11 cellular contexts compared by ENCODE assay signal in the genomic region with DNA sequence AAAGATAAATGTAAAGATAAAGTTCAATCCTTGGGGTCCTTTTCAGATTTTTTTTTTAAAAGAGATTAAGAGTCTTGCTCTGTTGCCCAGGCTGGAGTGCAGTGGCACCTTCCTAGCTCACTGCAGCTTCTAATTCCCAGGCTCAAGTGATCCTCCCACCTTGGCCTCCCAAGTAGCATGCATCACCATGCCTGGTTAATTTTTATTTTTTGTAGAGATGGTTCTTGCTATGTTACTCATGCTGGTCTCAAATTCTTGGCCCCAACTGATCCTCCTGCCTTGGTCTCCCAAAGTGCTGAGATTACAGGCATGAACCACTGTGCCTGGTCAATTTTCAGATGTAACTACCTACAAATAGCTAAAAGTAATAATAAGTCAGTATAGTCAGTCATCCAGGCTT. TPM values are rescaled to one million over a fixed set of nuclear protein-coding genes. Genes with fewer than 3 reads are reported as not detected.
A peak's percentile ranks its signal among the peaks of the same experiment; 100 is the strongest.
DNase-seq lines count a peak whose midpoint lies in the region; ATAC-seq, FAIRE-seq and TF ChIP-seq lines count a peak whose summit lies in the region.
"Had no signal": no experiment of that assay in that cellular context is flagged by ENCODE, and none has a peak within 500 bp of the region (broad histone marks: within the 10 kb centered on the region; RNA-seq: fewer than 3 reads in every experiment).

No MANE protein-coding gene starts in this region.

- no peak overlapping the region for H3K4me3 Mint-ChIP-seq in activated naive CD4-positive, alpha-beta T cell treated with anti-CD3 and anti-CD28 coated beads, Interleukin-2, amount 10 ng/mL, durations not matched to agents 7 days and 5 days
- peak overlapping the region; percentile 73 for H3K4me3 Mint-ChIP-seq in astrocyte (ENCODE audit: unreplicated experiment)

- TF ChIP-seq EP300 in transverse colon (IDR thresholded peaks at IDR 0.05; ENCODE audit: low read depth): no peak

- H3K4me1 ChIP-seq in astrocyte (ENCODE audit: insufficient read depth, low read length) (peaks cover 58% of the 10 kb centered on the region), mucosa of rectum (ENCODE audit: control insufficient read depth in 2 of 2, insufficient read depth in 2 of 2, low read length in 2 of 2) (peaks cover 51 to 61% of the 10 kb centered on the region in 2 donors), transverse colon (peaks cover 47 to 98% (median 77%) of the 10 kb centered on the region in 4 donors)

- in situ Hi-C loops in transverse colon (cut with MboI; ENCODE audit: low pct_ligation_motif_present in 1 of 4, low pct_unique_long_range_greater_than_20kb in 1 of 4, low sequenced_read_pairs in 3 of 4): no loop called here

- no peak for DNase-seq in activated naive CD4-positive, alpha-beta T cell treated with anti-CD3 and anti-CD28 coated beads, Interleukin-2, amount 10 ng/mL, durations not matched to agents 7 days and 5 days
- no peak for DNase-seq in activated naive CD4-positive, alpha-beta T cell (lab: John Stamatoyannopoulos, UW)
- DNase-seq in astrocyte (ENCODE audit: low read depth) (no peak), transverse colon (no peak), NCI-H1694 treated with DMSO at 0.1 percent for 48 hours (lab: John Stamatoyannopoulos, UW) (no peak), NCI-H146 (lab: John Stamatoyannopoulos, UW) (no peak)
- DNase-seq: activated CD4-positive, CD25-positive, alpha-beta regulatory T cell; C1 segment of cervical spinal cord; effector CD4-positive, alpha-beta T cell had no signal

- no peak overlapping the region for H2AFZ ChIP-seq in astrocyte (ENCODE audit: low read depth, low read length)

- CTCF ChIA-PET in activated naive CD4-positive, alpha-beta T cell treated with anti-CD3 and anti-CD28 coated beads, Interleukin-2, amount 10 ng/mL, durations not matched to agents 7 days and 5 days (lab: Charles Lee): interaction anchor here (0.8 kb wide), 1 partner anchor 12 kb away, joined by 4 read pairs; no protein-coding TSS in a partner anchor

- H3K27ac ChIP-seq in astrocyte (ENCODE audit: low read depth, low read length) (peak overlapping the region; percentile 94), mucosa of rectum (ENCODE audit: low read depth in 2 of 2, low read length in 2 of 2) (peak overlapping the region; percentile 67 to 71), transverse colon (peak overlapping the region; percentile 84 to 89 (median 86))

- H3K4me3 ChIP-seq in astrocyte (ENCODE audit: insufficient read depth, low read depth, low read length) (no peak overlapping the region), mucosa of rectum (ENCODE audit: low read length in 2 of 2) (no peak overlapping the region), transverse colon (no peak overlapping the region)

- TF ChIP-seq POLR2A in transverse colon (IDR thresholded peaks at IDR 0.05): no peak

- ATAC-seq in HG03565 (IDR thresholded peaks at IDR 0.05; ENCODE audit: unreplicated experiment): no peak

- peak overlapping the region; percentile 78 for H3K9ac ChIP-seq in astrocyte (ENCODE audit: low read length)
- H3K9ac ChIP-seq in mucosa of rectum (ENCODE audit: low read depth in 1 of 2, low read length in 2 of 2): no peak overlapping the region

- H3K4me2 ChIP-seq in astrocyte (ENCODE audit: low read length): peak overlapping the region; percentile 81

- H3K27me3 ChIP-seq in astrocyte (ENCODE audit: insufficient read depth, low read length) (no peaks in the 10 kb centered on the region), mucosa of rectum (ENCODE audit: control insufficient read depth in 2 of 2, insufficient read depth in 2 of 2, low read length in 2 of 2) (no peaks in the 10 kb centered on the region), transverse colon (no peaks in the 10 kb centered on the region)

- H3K9me3 ChIP-seq in astrocyte (ENCODE audit: insufficient read depth, low read depth, low read length) (no peaks in the 10 kb centered on the region), mucosa of rectum (ENCODE audit: control insufficient read depth in 2 of 2, low read length in 2 of 2) (no peaks in the 10 kb centered on the region), transverse colon (no peaks in the 10 kb centered on the region)

- no peaks in the 10 kb centered on the region for H3K36me3 ChIP-seq in astrocyte (ENCODE audit: insufficient read depth, low read length)
- peaks cover 0 to 7% of the 10 kb centered on the region in 2 donors for H3K36me3 ChIP-seq in mucosa of rectum (ENCODE audit: control insufficient read depth in 2 of 2, insufficient read depth in 2 of 2, low read length in 2 of 2)
- no peaks in the 10 kb centered on the region for H3K36me3 ChIP-seq in transverse colon

- peaks cover 83% of the 10 kb centered on the region for H3K4me1 Mint-ChIP-seq in activated naive CD4-positive, alpha-beta T cell treated with anti-CD3 and anti-CD28 coated beads, Interleukin-2, amount 10 ng/mL, durations not matched to agents 7 days and 5 days
- peaks cover 72% of the 10 kb centered on the region for H3K4me1 Mint-ChIP-seq in astrocyte (ENCODE audit: low read depth, unreplicated experiment)

- H4K20me1 ChIP-seq in astrocyte (ENCODE audit: insufficient read depth, low read length): peaks cover 77% of the 10 kb centered on the region

- no peaks in the 10 kb centered on the region for H3K27me3 Mint-ChIP-seq in activated naive CD4-positive, alpha-beta T cell treated with anti-CD3 and anti-CD28 coated beads, Interleukin-2, amount 10 ng/mL, durations not matched to agents 7 days and 5 days
- H3K27me3 Mint-ChIP-seq in astrocyte (ENCODE audit: low read depth, unreplicated experiment): no peaks in the 10 kb centered on the region

- H3K36me3 Mint-ChIP-seq in activated naive CD4-positive, alpha-beta T cell treated with anti-CD3 and anti-CD28 coated beads, Interleukin-2, amount 10 ng/mL, durations not matched to agents 7 days and 5 days: peaks cover 35% of the 10 kb centered on the region
- H3K36me3 Mint-ChIP-seq in astrocyte (ENCODE audit: low read depth, unreplicated experiment): peaks cover 3% of the 10 kb centered on the region

- no peak for TF ChIP-seq CTCF in astrocyte (IDR thresholded peaks at IDR 0.05; ENCODE audit: insufficient read depth, low read depth, low read length)
- no peak for TF ChIP-seq CTCF in transverse colon (IDR thresholded peaks at IDR 0.05)

- H3K9me3 Mint-ChIP-seq in activated naive CD4-positive, alpha-beta T cell treated with anti-CD3 and anti-CD28 coated beads, Interleukin-2, amount 10 ng/mL, durations not matched to agents 7 days and 5 days: no peaks in the 10 kb centered on the region
- no peaks in the 10 kb centered on the region for H3K9me3 Mint-ChIP-seq in astrocyte (ENCODE audit: unreplicated experiment)

- H3K27ac Mint-ChIP-seq in activated naive CD4-positive, alpha-beta T cell treated with anti-CD3 and anti-CD28 coated beads, Interleukin-2, amount 10 ng/mL, durations not matched to agents 7 days and 5 days: peak overlapping the region; percentile 37
- peak overlapping the region; percentile 98 for H3K27ac Mint-ChIP-seq in astrocyte (ENCODE audit: unreplicated experiment)

- no peak for FAIRE-seq in astrocyte (lab: Jason Lieb, UNC)

- peaks cover 99% of the 10 kb centered on the region for H3K79me2 ChIP-seq in astrocyte (ENCODE audit: insufficient read depth, low read length)

- intact Hi-C loops in transverse colon (cut with DNase I; ENCODE audit: low total_unique reads): no loop called here

RNA-seq across cellular contexts. Expression of gene NFE2L2, which starts 21.1 kb away (rescaled TPM):
- 81.0 and 83.3 TPM in 2 replicates for total RNA-seq in astrocyte
- 100 to 1,000 TPM in 1 of 4 donors, 10 to 100 TPM in 3; 41.6 to 105 (median 65.2) TPM for total RNA-seq in transverse colon

RNA-seq across cellular contexts. Expression of gene HNRNPA3, which starts 30.9 kb away (rescaled TPM):
- 147 and 184 TPM in 2 replicates for total RNA-seq in astrocyte
- total RNA-seq in transverse colon: 10 to 100 TPM; 40.6 to 83.2 (median 57.4) TPM
